In the genomic region with DNA sequence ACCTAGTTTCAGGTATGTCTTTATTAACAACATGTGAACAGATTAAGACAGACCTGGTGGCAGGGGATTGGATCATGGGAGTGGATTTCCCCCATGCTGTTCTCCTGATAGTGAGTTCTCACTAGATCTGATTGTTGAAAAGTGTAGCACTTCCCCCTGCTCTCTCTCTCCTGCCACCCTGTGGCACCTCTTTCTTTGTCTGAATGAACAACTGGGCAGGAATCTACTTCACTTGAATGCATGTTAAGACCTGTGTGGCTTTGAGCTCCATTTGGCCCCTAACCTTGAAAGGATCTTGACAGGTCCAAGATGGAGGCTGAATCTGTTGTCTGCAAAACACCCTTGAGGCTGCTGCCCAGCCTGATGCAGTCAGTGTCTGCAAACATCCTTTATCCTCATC, we compare ENCODE assay signal across 13 cellular contexts.
DNase-seq lines count a peak whose midpoint lies in the region; ATAC-seq and TF ChIP-seq lines count a peak whose summit lies in the region.
"Had no signal": no experiment of that assay in that cellular context is flagged by ENCODE, and none has a peak within 500 bp of the region (broad histone marks: within the 10 kb centered on the region; RNA-seq: fewer than 3 reads in every experiment).

No MANE protein-coding gene starts in this region.

- intact Hi-C loops in OCI-LY7 (cut with micrococcal nuclease; ENCODE audit: unreplicated experiment), result no loop called here

- H3K4me2 ChIP-seq in OCI-LY7 (ENCODE audit: low read length), result no peak overlapping the region

- peaks cover 0 to 3% of the 10 kb centered on the region in 2 donors for H3K27me3 Mint-ChIP-seq in CD8-positive, alpha-beta memory T cell
- H3K27me3 Mint-ChIP-seq: activated CD4-positive, alpha-beta memory T cell treated with anti-CD3 and anti-CD28 coated beads, Interleukin-2, amount 10 ng/mL, durations not matched to agents 7 days and 5 days had no signal

- no peaks in the 10 kb centered on the region for H3K9me2 ChIP-seq in OCI-LY7 (ENCODE audit: insufficient read depth, low read length)

- H3K4me3 Mint-ChIP-seq in CD8-positive, alpha-beta memory T cell, result no peak overlapping the region
- H3K4me3 Mint-ChIP-seq: activated CD4-positive, alpha-beta memory T cell treated with anti-CD3 and anti-CD28 coated beads, Interleukin-2, amount 10 ng/mL, durations not matched to agents 7 days and 5 days had no signal

- DNase-seq in AG04449 (ENCODE audit: low read depth, low spot score), result no peak
- DNase-seq in GM12864 (ENCODE audit: low read depth), result no peak
- DNase-seq in OCI-LY7 (ENCODE audit: low spot score), result peak; percentile 18
- DNase-seq in NCI-H1694 treated with DMSO at 0.1 percent for 48 hours (lab: John Stamatoyannopoulos, UW), result no peak
- DNase-seq in CD8-positive, alpha-beta memory T cell, result no peak
- DNase-seq: activated CD4-positive, alpha-beta memory T cell treated with anti-CD3 and anti-CD28 coated beads, Interleukin-2, amount 10 ng/mL, durations not matched to agents 7 days and 5 days; effector memory CD4-positive, alpha-beta T cell; NCI-H1048; small intestine had no signal

- peaks cover 3 to 22% (median 14%) of the 10 kb centered on the region in 3 donors for H3K36me3 Mint-ChIP-seq in CD8-positive, alpha-beta memory T cell

- H3K4me3 ChIP-seq in AG04449 (ENCODE audit: low read depth, low read length) (no peak overlapping the region), GM12864 (ENCODE audit: low read depth, low read length) (no peak overlapping the region), OCI-LY7 (ENCODE audit: low read depth, low read length, poor library complexity, severe bottlenecking) (no peak overlapping the region)
- H3K4me3 ChIP-seq in CD8-positive, alpha-beta memory T cell (ENCODE audit: low read length), result no peak overlapping the region
- H3K4me3 ChIP-seq: SJSA1 had no signal

- H3K27ac ChIP-seq in OCI-LY7 (ENCODE audit: low read depth, low read length, poor library complexity, severe bottlenecking), result no peak overlapping the region
- H3K27ac ChIP-seq in CD8-positive, alpha-beta memory T cell (ENCODE audit: low read depth, low read length), result no peak overlapping the region
- H3K27ac ChIP-seq: SJSA1 had no signal

- no peaks in the 10 kb centered on the region for H3K27me3 ChIP-seq in CD8-positive, alpha-beta memory T cell (ENCODE audit: insufficient read depth, low read length, poor library complexity, severe bottlenecking)
- H3K27me3 ChIP-seq: SJSA1 had no signal

- ATAC-seq in esophagus mucosa (peak; percentile 48), GM21619 (IDR thresholded peaks at IDR 0.05; ENCODE audit: unreplicated experiment) (no peak), GM21515 (IDR thresholded peaks at IDR 0.05; ENCODE audit: unreplicated experiment) (no peak)

- CTCF ChIA-PET in AG04449 (lab: Yijun Ruan, JAX), result interaction anchor here (1.5 to 4.6 kb wide), 2 partner anchors 8 to 15 kb away, joined by 4 to 42 read pairs; no protein-coding TSS in a partner anchor
- CTCF ChIA-PET in OCI-LY7 (lab: Charles Lee; ENCODE audit: unreplicated experiment), result no interaction called here
- CTCF ChIA-PET in CD8-positive, alpha-beta memory T cell (lab: Charles Lee), result interaction anchor here (1.2 kb wide), 1 partner anchor 15 kb away, joined by 4 read pairs; no protein-coding TSS in a partner anchor

- no peaks in the 10 kb centered on the region for H3K79me2 ChIP-seq in OCI-LY7 (ENCODE audit: insufficient read depth, low read depth, low read length)

- POLR2A ChIA-PET in AG04449 (lab: Yijun Ruan, JAX) (no interaction called here), OCI-LY7 (lab: Charles Lee) (interaction anchor here (0.7 kb wide), 1 partner anchor 1038 kb away, joined by 3 read pairs; no protein-coding TSS in a partner anchor)
- POLR2A ChIA-PET in CD8-positive, alpha-beta memory T cell (lab: Charles Lee), result no interaction called here

- no peaks in the 10 kb centered on the region for H4K20me1 ChIP-seq in OCI-LY7 (ENCODE audit: insufficient read depth, low read length)

- no peaks in the 10 kb centered on the region for H3K4me1 Mint-ChIP-seq in CD8-positive, alpha-beta memory T cell
- H3K4me1 Mint-ChIP-seq: activated CD4-positive, alpha-beta memory T cell treated with anti-CD3 and anti-CD28 coated beads, Interleukin-2, amount 10 ng/mL, durations not matched to agents 7 days and 5 days had no signal

- no peaks in the 10 kb centered on the region for H3K4me1 ChIP-seq in OCI-LY7 (ENCODE audit: insufficient read depth, low read length, poor library complexity, severe bottlenecking)
- no peaks in the 10 kb centered on the region for H3K4me1 ChIP-seq in CD8-positive, alpha-beta memory T cell (ENCODE audit: insufficient read depth, low read length)
- H3K4me1 ChIP-seq: SJSA1 had no signal

- no peak overlapping the region for H3K27ac Mint-ChIP-seq in CD8-positive, alpha-beta memory T cell
- H3K27ac Mint-ChIP-seq: activated CD4-positive, alpha-beta memory T cell treated with anti-CD3 and anti-CD28 coated beads, Interleukin-2, amount 10 ng/mL, durations not matched to agents 7 days and 5 days had no signal

- peaks cover 0 to 15% (median 8%) of the 10 kb centered on the region in 5 donors for H3K9me3 Mint-ChIP-seq in CD8-positive, alpha-beta memory T cell
- H3K9me3 Mint-ChIP-seq: activated CD4-positive, alpha-beta memory T cell treated with anti-CD3 and anti-CD28 coated beads, Interleukin-2, amount 10 ng/mL, durations not matched to agents 7 days and 5 days had no signal

- peak; percentile 8 for TF ChIP-seq CTCF in AG04449 (IDR thresholded peaks at IDR 0.05; ENCODE audit: insufficient read depth, low read length, missing control alignments)
- peak; percentile 22 for TF ChIP-seq CTCF in GM12864 (IDR thresholded peaks at IDR 0.05; ENCODE audit: low read depth, low read length, missing control alignments)
- peak; percentile 54 for TF ChIP-seq CTCF in OCI-LY7 (conservative IDR thresholded peaks at IDR 0.05; ENCODE audit: low read length)

- BruUV-seq in OCI-LY7 (replicated peaks; lab: Mats Ljungman, UMichigan), result no TSS peak

- H3K9me3 ChIP-seq in OCI-LY7 (ENCODE audit: low read length), result no peaks in the 10 kb centered on the region
- H3K9me3 ChIP-seq in CD8-positive, alpha-beta memory T cell (ENCODE audit: low read length), result no peaks in the 10 kb centered on the region

- no peaks in the 10 kb centered on the region for H3K36me3 ChIP-seq in OCI-LY7 (ENCODE audit: insufficient read depth, low read length)
- H3K36me3 ChIP-seq in CD8-positive, alpha-beta memory T cell (ENCODE audit: insufficient read depth, low read length), result no peaks in the 10 kb centered on the region
- H3K36me3 ChIP-seq: SJSA1 had no signal

- H2AFZ ChIP-seq in OCI-LY7 (ENCODE audit: low read length), result no peak overlapping the region
